ENCODE assay signal across 15 cellular contexts in genomic region chr10:50619882-50620281, GRCh38. TPM values are rescaled to one million over a fixed set of nuclear protein-coding genes. Genes with fewer than 3 reads are reported as not detected.
DNase-seq lines count a peak whose midpoint lies in the region; ATAC-seq, FAIRE-seq and TF ChIP-seq lines count a peak whose summit lies in the region.
"Had no signal": no experiment of that assay in that cellular context is flagged by ENCODE, and none has a peak within 500 bp of the region (broad histone marks: within the 10 kb centered on the region; RNA-seq: fewer than 3 reads in every experiment).

No MANE protein-coding gene starts in this region.

- peak overlapping the region; percentile 78; the same call in 1 of the 2 replicates for H3K4me2 ChIP-seq in DOHH2 (ENCODE audit: low read length)

- DNase-seq in T-helper 17 cell (no peak), endodermal cell (no peak), small intestine (no peak), NCI-H2227 treated with DMSO at 0.1 percent for 48 hours (lab: John Stamatoyannopoulos, UW) (no peak)
- DNase-seq: activated CD4-positive, alpha-beta T cell treated with anti-CD3 and anti-CD28 coated beads, Interleukin-2, amount 50 U/mL, for 48 hours; activated T-cell treated with anti-CD3 and anti-CD28 coated beads, Interleukin-2, amount 50 U/mL, for 4 hours; erythroblast; heart right ventricle; left cardiac atrium; NCI-H146; NCI-H345 had no signal

- no peak overlapping the region for H3K4me3 ChIP-seq in DOHH2 (ENCODE audit: low read length)
- H3K4me3 ChIP-seq in gastroesophageal sphincter: no peak overlapping the region
- H3K4me3 ChIP-seq in endodermal cell (ENCODE audit: low read length): no peak overlapping the region
- H3K4me3 ChIP-seq in small intestine (ENCODE audit: low read depth in 1 of 2, low read length in 2 of 2): no peak overlapping the region
- H3K4me3 ChIP-seq: heart right ventricle had no signal

- H3K36me3 Mint-ChIP-seq in T-helper 17 cell (ENCODE audit: low read depth): no peaks in the 10 kb centered on the region
- H3K36me3 Mint-ChIP-seq in nephron (ENCODE audit: low read depth): no peaks in the 10 kb centered on the region
- no peaks in the 10 kb centered on the region for H3K36me3 Mint-ChIP-seq in endodermal cell (ENCODE audit: low read depth)

- H3K4me3 Mint-ChIP-seq in T-helper 17 cell: peak overlapping the region; percentile 53
- H3K4me3 Mint-ChIP-seq in nephron: peak overlapping the region in 2 of 3 experiments; percentile 32 to 76
- H3K4me3 Mint-ChIP-seq in endodermal cell: no peak overlapping the region
- H3K4me3 Mint-ChIP-seq: activated T-cell treated with anti-CD3 and anti-CD28 coated beads, Interleukin-2, amount 50 U/mL, for 4 hours had no signal

- H3K4me1 ChIP-seq in DOHH2 (ENCODE audit: control insufficient read depth, low read length) (peaks cover 48% of the 10 kb centered on the region), gastroesophageal sphincter (peaks cover 0 to 52% (median 20%) of the 10 kb centered on the region in 3 donors), endodermal cell (ENCODE audit: control insufficient read depth, insufficient read depth, low read length) (peaks cover 4% of the 10 kb centered on the region), small intestine (ENCODE audit: control insufficient read depth in 2 of 2, insufficient read depth in 1 of 2, low read depth in 1 of 2, low read length in 1 of 2) (no peaks in the 10 kb centered on the region)

- H3K27me3 ChIP-seq in DOHH2 (ENCODE audit: control insufficient read depth, low read length) (no peaks in the 10 kb centered on the region), gastroesophageal sphincter (no peaks in the 10 kb centered on the region), endodermal cell (ENCODE audit: control insufficient read depth, insufficient read depth, low read length, poor library complexity, severe bottlenecking) (no peaks in the 10 kb centered on the region), small intestine (ENCODE audit: control insufficient read depth in 2 of 2, insufficient read depth in 2 of 2, low read length in 2 of 2) (no peaks in the 10 kb centered on the region)
- H3K27me3 ChIP-seq: heart right ventricle had no signal

- H3K4me1 Mint-ChIP-seq in T-helper 17 cell (peaks cover 38% of the 10 kb centered on the region), nephron (peaks cover 27% of the 10 kb centered on the region), endodermal cell (peaks cover 29% of the 10 kb centered on the region)

- H3K27ac ChIP-seq in DOHH2 (ENCODE audit: low read depth, low read length) (no peak overlapping the region), gastroesophageal sphincter (peak overlapping the region in 3 of 4 donors; percentile 42 to 98 (median 55)), endodermal cell (ENCODE audit: low read depth, low read length) (no peak overlapping the region), small intestine (ENCODE audit: low read depth in 1 of 2, low read length in 1 of 2) (no peak overlapping the region)
- H3K27ac ChIP-seq: heart right ventricle had no signal

- no peaks in the 10 kb centered on the region; the same call in 1 of the 2 replicates for H3K36me3 ChIP-seq in DOHH2 (ENCODE audit: control insufficient read depth, low read length)
- no peaks in the 10 kb centered on the region for H3K36me3 ChIP-seq in gastroesophageal sphincter
- H3K36me3 ChIP-seq in endodermal cell (ENCODE audit: control insufficient read depth, insufficient read depth, low read length): no peaks in the 10 kb centered on the region
- no peaks in the 10 kb centered on the region for H3K36me3 ChIP-seq in small intestine (ENCODE audit: control insufficient read depth in 2 of 2, insufficient read depth in 2 of 2, low read length in 2 of 2)
- H3K36me3 ChIP-seq: heart right ventricle had no signal

- no peak for FAIRE-seq in small intestine (lab: Jason Lieb, UNC)

- H3F3A ChIP-seq in DOHH2 (ENCODE audit: control insufficient read depth, insufficient read depth): peaks cover 13% of the 10 kb centered on the region

- H3K27ac Mint-ChIP-seq in T-helper 17 cell: peak overlapping the region; percentile 98
- H3K27ac Mint-ChIP-seq in nephron: peak overlapping the region in 1 of 3 experiments; percentile 12
- no peak overlapping the region for H3K27ac Mint-ChIP-seq in endodermal cell

- H4K20me1 ChIP-seq in DOHH2 (ENCODE audit: control insufficient read depth, insufficient read depth, low read depth, low read length): 0 out of 2 replicates have a peak, but pooled peaks cover 4% of the 10 kb centered on the region

- 33 to 72% methylated on average over 2 of the region's 2 CpGs for WGBS in gastroesophageal sphincter (ENCODE audit: low coverage in 1 of 2), 2 donors
- WGBS in endodermal cell (ENCODE audit: insufficient coverage in 1 of 2, insufficient read length in 1 of 2), 2 experiments: 82% methylated on average over 2 of the region's 2 CpGs; no CpG with 5 or more reads in 1 of the 2 experiments
- WGBS in small intestine, 3 donors: 87 to 93% (median 93%) methylated on average over 2 of the region's 2 CpGs

- no peaks in the 10 kb centered on the region for H3K27me3 Mint-ChIP-seq in T-helper 17 cell
- H3K27me3 Mint-ChIP-seq in nephron (ENCODE audit: low read depth): no peaks in the 10 kb centered on the region
- H3K27me3 Mint-ChIP-seq in endodermal cell (ENCODE audit: insufficient read depth): peaks cover 3% of the 10 kb centered on the region

- H3K9me3 ChIP-seq in DOHH2 (ENCODE audit: control insufficient read depth, insufficient read depth, low read length) (no peaks in the 10 kb centered on the region), T-helper 17 cell (ENCODE audit: control insufficient read depth, low read length, poor library complexity, severe bottlenecking) (no peaks in the 10 kb centered on the region), gastroesophageal sphincter (no peaks in the 10 kb centered on the region), endodermal cell (ENCODE audit: control insufficient read depth, low read length) (no peaks in the 10 kb centered on the region), small intestine (ENCODE audit: control insufficient read depth, low read depth) (no peaks in the 10 kb centered on the region)
- H3K9me3 ChIP-seq: heart right ventricle had no signal

- no peak overlapping the region for H3K9ac ChIP-seq in endodermal cell (ENCODE audit: extremely low read depth, low read length, poor library complexity, severe bottlenecking)

- no peak for TF ChIP-seq POLR2A in gastroesophageal sphincter (IDR thresholded peaks at IDR 0.05)

- no peaks in the 10 kb centered on the region for H3K9me2 ChIP-seq in DOHH2 (replicated peaks; ENCODE audit: control insufficient read depth, low read length)

- ATAC-seq in T-helper 17 cell (no peak), gastroesophageal sphincter (no peak), GM21526 (IDR thresholded peaks at IDR 0.05; ENCODE audit: low FRiP score, unreplicated experiment) (no peak)
- ATAC-seq: activated T-cell treated with anti-CD3 and anti-CD28 coated beads, Interleukin-2, amount 50 U/mL, for 4 hours; heart right ventricle; left cardiac atrium had no signal

- H3K9me3 Mint-ChIP-seq in nephron (no peaks in the 10 kb centered on the region), endodermal cell (no peaks in the 10 kb centered on the region)
- H3K9me3 Mint-ChIP-seq: activated T-cell treated with anti-CD3 and anti-CD28 coated beads, Interleukin-2, amount 50 U/mL, for 4 hours had no signal

- H3K79me2 ChIP-seq in DOHH2 (ENCODE audit: control insufficient read depth, low read length): peaks cover 70% of the 10 kb centered on the region

- TF ChIP-seq CTCF in DOHH2 (IDR thresholded peaks at IDR 0.05; ENCODE audit: low read depth, low read length, poor library complexity, severe bottlenecking) (no peak), gastroesophageal sphincter (IDR thresholded peaks at IDR 0.05) (no peak), nephron (IDR thresholded peaks at IDR 0.05; ENCODE audit: unreplicated experiment in 3 of 3) (no peak), endodermal cell (conservative IDR thresholded peaks at IDR 0.05) (no peak)

- TF ChIP-seq EP300 in gastroesophageal sphincter (IDR thresholded peaks at IDR 0.05): no peak

RNA-seq across cellular contexts. Expression of gene SGMS1, which starts 3.9 kb away (rescaled TPM):
- total RNA-seq in T-helper 17 cell (10 to 100 TPM; 45.3 to 51.3 TPM), gastroesophageal sphincter (100 to 1,000 TPM in 1 of 4 donors, 10 to 100 TPM in 3; 57.7 to 116 (median 66.1) TPM), endodermal cell (10 to 100 TPM; 12.0 to 14.3 TPM)
- 8.3 TPM for polyA plus RNA-seq in endodermal cell (2013, experiment 1 of 2)
- polyA plus RNA-seq in endodermal cell (2013, experiment 2 of 2): 6.9 TPM
- 10 to 100 TPM in 2 of 3 donors, 1 to 10 TPM in 1; 7.6 to 12.3 (median 10.5) TPM for polyA plus RNA-seq in small intestine

Comparison
In these comparisons a context has a peak if more than half of its experiments do, and no peak if none do; other contexts are left out.
1. H3K27ac ChIP-seq: peak in gastroesophageal sphincter (3 of 4); none in DOHH2 (single experiment), endodermal cell (single experiment) and small intestine (0 of 2).